Comparison of ENCODE assay signal across 8 cellular contexts in the genomic region with DNA sequence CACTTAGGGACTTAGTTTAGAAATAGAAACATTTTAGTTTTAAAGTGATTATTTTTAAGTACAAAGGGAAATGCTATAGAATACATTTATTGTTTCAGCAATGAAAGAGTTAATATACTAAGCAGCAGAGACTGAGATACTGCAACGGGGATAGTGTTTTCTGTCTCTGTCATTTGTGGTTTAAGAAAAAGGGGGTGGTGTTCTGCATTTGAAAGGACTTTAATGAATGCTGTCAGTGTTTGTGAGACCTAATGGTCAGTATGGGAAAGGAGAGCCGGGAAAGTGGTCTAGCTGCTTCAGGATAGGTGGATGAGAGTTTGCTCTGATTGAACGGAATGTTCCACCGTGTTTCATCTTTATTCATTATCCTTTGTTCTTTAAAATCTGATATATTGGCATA. TPM values are rescaled to one million over a fixed set of nuclear protein-coding genes. Genes with fewer than 3 reads are reported as not detected.
DNase-seq lines count a peak whose midpoint lies in the region; TF ChIP-seq lines count a peak whose summit lies in the region.

A gene with protein sequence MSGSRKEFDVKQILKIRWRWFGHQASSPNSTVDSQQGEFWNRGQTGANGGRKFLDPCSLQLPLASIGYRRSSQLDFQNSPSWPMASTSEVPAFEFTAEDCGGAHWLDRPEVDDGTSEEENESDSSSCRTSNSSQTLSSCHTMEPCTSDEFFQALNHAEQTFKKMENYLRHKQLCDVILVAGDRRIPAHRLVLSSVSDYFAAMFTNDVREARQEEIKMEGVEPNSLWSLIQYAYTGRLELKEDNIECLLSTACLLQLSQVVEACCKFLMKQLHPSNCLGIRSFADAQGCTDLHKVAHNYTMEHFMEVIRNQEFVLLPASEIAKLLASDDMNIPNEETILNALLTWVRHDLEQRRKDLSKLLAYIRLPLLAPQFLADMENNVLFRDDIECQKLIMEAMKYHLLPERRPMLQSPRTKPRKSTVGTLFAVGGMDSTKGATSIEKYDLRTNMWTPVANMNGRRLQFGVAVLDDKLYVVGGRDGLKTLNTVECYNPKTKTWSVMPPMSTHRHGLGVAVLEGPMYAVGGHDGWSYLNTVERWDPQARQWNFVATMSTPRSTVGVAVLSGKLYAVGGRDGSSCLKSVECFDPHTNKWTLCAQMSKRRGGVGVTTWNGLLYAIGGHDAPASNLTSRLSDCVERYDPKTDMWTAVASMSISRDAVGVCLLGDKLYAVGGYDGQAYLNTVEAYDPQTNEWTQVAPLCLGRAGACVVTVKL (plus strand): TSS at position 139 of the 400 bp plus-strand sequence. CDS start 421 bp downstream, outside the sequence.

- H3K9ac ChIP-seq in neuronal stem cell (ENCODE audit: low read depth, low read length, poor library complexity) = no peak within 1 kb of the TSS

- H3K14ac ChIP-seq in neuronal stem cell (ENCODE audit: low read length) = no peak within 1 kb of the TSS

- peak; percentile 85 for DNase-seq in SK-MEL-5 (ENCODE audit: low read depth, low spot score)
- peak in 1 of 2 donors; percentile 46 for DNase-seq in cardiac muscle cell (ENCODE audit: low read depth in 1 of 2, low spot score in 1 of 2)
- DNase-seq in neuronal stem cell (ENCODE audit: low spot score) = peak; percentile 43
- DNase-seq in RPMI8226 = no peak
- DNase-seq in stimulated activated CD4-positive, alpha-beta T cell treated with anti-CD3 and anti-CD28 coated beads, Interleukin-1b, Interleukin-23, amount 100 ng/mL, for 48 hours = no peak
- DNase-seq in T-helper 9 cell = no peak
- DNase-seq in activated T-cell treated with anti-CD3 and anti-CD28 coated beads, Interleukin-2, amount 50 U/mL, for 48 hours = no peak

- H3K4ac ChIP-seq in neuronal stem cell (ENCODE audit: low read length) = no peak within 1 kb of the TSS

- H2BK5ac ChIP-seq in neuronal stem cell (ENCODE audit: low read length) = no peak within 1 kb of the TSS

- 0 out of 2 replicates have a peak, but pooled peaks cover 3% of the 10 kb centered on the region for H3F3A ChIP-seq in DOHH2 (ENCODE audit: control insufficient read depth, insufficient read depth)

- peak within 1 kb of the TSS; percentile 16; the same call in 1 of the 2 replicates for H3K4me2 ChIP-seq in DOHH2 (ENCODE audit: low read length)
- H3K4me2 ChIP-seq in neuronal stem cell (ENCODE audit: insufficient read depth, low read length, poor library complexity, severe bottlenecking) = peak within 1 kb of the TSS; percentile 58

- TF ChIP-seq CTCF in DOHH2 (IDR thresholded peaks at IDR 0.05; ENCODE audit: low read depth, low read length, poor library complexity, severe bottlenecking) = no peak
- TF ChIP-seq CTCF in cardiac muscle cell (IDR thresholded peaks at IDR 0.05; ENCODE audit: low read depth, low read length) = no peak

- H4K8ac ChIP-seq in neuronal stem cell (ENCODE audit: low read depth, low read length) = no peak within 1 kb of the TSS

- H3K4me3 ChIP-seq in DOHH2 (ENCODE audit: low read length) (no peak within 1 kb of the TSS), cardiac muscle cell (no peak within 1 kb of the TSS), neuronal stem cell (ENCODE audit: low read length in 2 of 2) (peak within 1 kb of the TSS; percentile 49 to 53)

- H2AFZ ChIP-seq in neuronal stem cell (ENCODE audit: low read length) = peak within 1 kb of the TSS; percentile 64

- H3K27ac ChIP-seq in DOHH2 (ENCODE audit: low read depth, low read length) (no peak within 1 kb of the TSS), cardiac muscle cell (no peak within 1 kb of the TSS), neuronal stem cell (replicated peaks; ENCODE audit: low read length) (peak within 1 kb of the TSS; percentile 45)

- H3K4me1 ChIP-seq in DOHH2 (ENCODE audit: control insufficient read depth, low read length) (peaks cover 28% of the 10 kb centered on the region), cardiac muscle cell (ENCODE audit: low read depth) (peaks cover 17% of the 10 kb centered on the region), neuronal stem cell (ENCODE audit: control insufficient read depth in 2 of 2, insufficient read depth in 1 of 2, low read depth in 1 of 2, low read length in 2 of 2) (peaks cover 4% of the 10 kb centered on the region in 2 donors)

- H3K79me2 ChIP-seq in DOHH2 (ENCODE audit: control insufficient read depth, low read length) = peaks cover 90% of the 10 kb centered on the region

- no peak within 1 kb of the TSS for H2AK5ac ChIP-seq in neuronal stem cell (ENCODE audit: low read depth, low read length)

- H3K79me1 ChIP-seq in neuronal stem cell (ENCODE audit: low read depth, low read length) = no peaks in the 10 kb centered on the region

- H3K9me3 ChIP-seq in DOHH2 (ENCODE audit: control insufficient read depth, insufficient read depth, low read length) = no peaks in the 10 kb centered on the region
- no peaks in the 10 kb centered on the region for H3K9me3 ChIP-seq in cardiac muscle cell (ENCODE audit: low read depth)
- no peaks in the 10 kb centered on the region for H3K9me3 ChIP-seq in neuronal stem cell (replicated peaks in 1 of 2; ENCODE audit: control insufficient read depth in 2 of 2, insufficient read depth in 1 of 2, low read depth in 1 of 2, low read length in 2 of 2)

- H3K9me2 ChIP-seq in DOHH2 (replicated peaks; ENCODE audit: control insufficient read depth, low read length) = no peaks in the 10 kb centered on the region

- H3K27me3 ChIP-seq in DOHH2 (ENCODE audit: control insufficient read depth, low read length) (no peaks in the 10 kb centered on the region), cardiac muscle cell (no peaks in the 10 kb centered on the region), neuronal stem cell (ENCODE audit: control insufficient read depth in 3 of 3, insufficient read depth in 3 of 3, low read depth in 1 of 3, low read length in 3 of 3) (no peaks in the 10 kb centered on the region)

- H2BK12ac ChIP-seq in neuronal stem cell (ENCODE audit: low read length) = no peak within 1 kb of the TSS

- peaks cover 6% of the 10 kb centered on the region; the same call in 1 of the 2 replicates for H4K20me1 ChIP-seq in DOHH2 (ENCODE audit: control insufficient read depth, insufficient read depth, low read depth, low read length)

- H3K36me3 ChIP-seq in DOHH2 (ENCODE audit: control insufficient read depth, low read length) = no peaks in the 10 kb centered on the region
- no peaks in the 10 kb centered on the region for H3K36me3 ChIP-seq in cardiac muscle cell
- no peaks in the 10 kb centered on the region for H3K36me3 ChIP-seq in neuronal stem cell (replicated peaks in 1 of 2; ENCODE audit: control insufficient read depth in 2 of 2, insufficient read depth in 2 of 2, low read length in 2 of 2)

- no peak within 1 kb of the TSS for H2BK120ac ChIP-seq in neuronal stem cell (ENCODE audit: low read depth, low read length)

- no peak within 1 kb of the TSS for H2BK15ac ChIP-seq in neuronal stem cell (ENCODE audit: low read length)

- in situ Hi-C loops in SK-MEL-5 (cut with HindIII; ENCODE audit: low pct_unique_long_range_greater_than_20kb, low sequenced_read_pairs) = no loop called here

- no CpG with 5 or more reads among the region's 4 CpGs for WGBS in neuronal stem cell (ENCODE audit: extremely low coverage in 2 of 2, insufficient read length in 2 of 2, insufficient replicate concordance in 1 of 2), 2 donors

- peak within 1 kb of the TSS; percentile 53 for H3K18ac ChIP-seq in neuronal stem cell (ENCODE audit: low read length)

- no peak within 1 kb of the TSS for H4K91ac ChIP-seq in neuronal stem cell (ENCODE audit: low read depth, low read length, poor library complexity)

- no peak within 1 kb of the TSS for H3K23ac ChIP-seq in neuronal stem cell (ENCODE audit: low read depth, low read length, poor library complexity)

RNA-seq across cellular contexts. Expression of the gene that starts here (rescaled TPM):
- total RNA-seq in SK-MEL-5 (2014; rRNA removed; shearing (Covaris generic)) = 12.3 and 15.8 TPM in 2 replicates
- 16.8 and 20.2 TPM in 2 replicates for polyA plus RNA-seq in SK-MEL-5 (2015; cell fraction: cytosol; rRNA removed)
- polyA plus RNA-seq in SK-MEL-5 (2015; cell fraction: nucleus; rRNA removed) = 6.4 and 8.8 TPM in 2 replicates
- total RNA-seq in cardiac muscle cell = 17.3 and 27.7 TPM in 2 replicates
- polyA plus RNA-seq in cardiac muscle cell = 20.7 and 27.4 TPM in 2 replicates
- polyA plus RNA-seq in neuronal stem cell (2013, experiment 1 of 2) = 31.5 TPM
- polyA plus RNA-seq in neuronal stem cell (2013, experiment 2 of 2) = 30.7 TPM

Comparison
In these comparisons a context has a peak if more than half of its experiments do, and no peak if none do; other contexts are left out.
1. H3K4me3 ChIP-seq: peak in neuronal stem cell (2 of 2); none in DOHH2 (single experiment) and cardiac muscle cell (single experiment).
2. DNase-seq: peak in SK-MEL-5 (single experiment) and neuronal stem cell (single experiment); none in RPMI8226 (single experiment), stimulated activated CD4-positive, alpha-beta T cell treated with anti-CD3 and anti-CD28 coated beads, Interleukin-1b, Interleukin-23, amount 100 ng/mL, for 48 hours (single experiment), T-helper 9 cell (single experiment) and activated T-cell treated with anti-CD3 and anti-CD28 coated beads, Interleukin-2, amount 50 U/mL, for 48 hours (0 of 2).